9 cellular contexts compared by ENCODE assay signal in genomic region chr18:74501386-74501785, GRCh38. TPM values are rescaled to one million over a fixed set of nuclear protein-coding genes. Genes with fewer than 3 reads are reported as not detected.
A peak's percentile ranks its signal among the peaks of the same experiment; 100 is the strongest.
DNase-seq lines count a peak whose midpoint lies in the region; FAIRE-seq and TF ChIP-seq lines count a peak whose summit lies in the region.
"Had no signal": no experiment of that assay in that cellular context is flagged by ENCODE, and none has a peak within 500 bp of the region (broad histone marks: within the 10 kb centered on the region; RNA-seq: fewer than 3 reads in every experiment).

No MANE protein-coding gene starts in this region.

- FAIRE-seq in islet of Langerhans (lab: Jason Lieb, UNC), result peak; percentile 72
- FAIRE-seq: G401.6 had no signal

- intact Hi-C loops in posterior vena cava (cut with DNase I), result no loop called here

- DNase-seq in GM12864 (ENCODE audit: low read depth) (no peak), GM20000 (ENCODE audit: low spot score) (no peak), posterior vena cava (ENCODE audit: low spot score) (no peak), NCI-H2029 treated with DMSO at 0.1 percent for 48 hours (lab: John Stamatoyannopoulos, UW) (no peak), SHP77 treated with DMSO at 0.1 percent for 48 hours (lab: John Stamatoyannopoulos, UW) (no peak)

- TF ChIP-seq CTCF in GM12864 (IDR thresholded peaks at IDR 0.05; ENCODE audit: low read depth, low read length, missing control alignments), result no peak
- no peak for TF ChIP-seq CTCF in VCaP (conservative IDR thresholded peaks at IDR 0.05)
- no peak for TF ChIP-seq CTCF in GM20000 (IDR thresholded peaks at IDR 0.05; ENCODE audit: extremely low read depth, missing control alignments)

- peak overlapping the region; percentile 88 for H3K27ac ChIP-seq in VCaP
- H3K27ac ChIP-seq in skin epidermis, result peak overlapping the region in 17 of 21 experiments; percentile 6 to 94 (median 54)

- peak overlapping the region; percentile 61 for H3K4me3 ChIP-seq in GM12864 (ENCODE audit: low read depth, low read length)
- H3K4me3 ChIP-seq in skin epidermis, result peak overlapping the region in 3 of 7 experiments; percentile 3 to 30 (median 27)

RNA-seq across cellular contexts. Expression of gene CNDP2, which starts 5.2 kb away (rescaled TPM):
- total RNA-seq in posterior vena cava, result 10 to 100 TPM; 73.5 to 75.0 TPM

RNA-seq across cellular contexts. Expression of gene CNDP1, which starts 32.9 kb away (rescaled TPM):
- total RNA-seq in posterior vena cava, result under 1 TPM in 1 of 2 donors, not detected in 1; 0.19 TPM

RNA-seq across cellular contexts. Expression of gene DIPK1C, which starts 44.3 kb away (rescaled TPM):
- not detected for total RNA-seq in posterior vena cava
